ENCODE assay signal across 9 cellular contexts in genomic region chr13:107866666-107867623, GRCh38.
A peak's percentile ranks its signal among the peaks of the same experiment; 100 is the strongest.
DNase-seq lines count a peak whose midpoint lies in the region; ATAC-seq and TF ChIP-seq lines count a peak whose summit lies in the region.
"Had no signal": no experiment of that assay in that cellular context is flagged by ENCODE, and none has a peak within 500 bp of the region (broad histone marks: within the 10 kb centered on the region; RNA-seq: fewer than 3 reads in every experiment).

No MANE protein-coding gene starts in this region.

- no peak for ATAC-seq in left lobe of liver

- no peaks in the 10 kb centered on the region for H3K36me3 Mint-ChIP-seq in mesothelial cell of epicardium
- H3K36me3 Mint-ChIP-seq: memory B cell had no signal

- DNase-seq in GM13976 (ENCODE audit: low spot score): peak; percentile 21
- peak; percentile 71 for DNase-seq in NCI-H226
- peak; percentile 59 for DNase-seq in choroid plexus epithelial cell (ENCODE audit: low read depth)
- peak in 1 of 2 experiments; percentile 50 for DNase-seq in mesothelial cell of epicardium (ENCODE audit: low spot score in 2 of 2, unreplicated experiment in 2 of 2)
- no peak for DNase-seq in T-helper 2 cell
- no peak for DNase-seq in left lobe of liver (ENCODE audit: low spot score)
- no peak for DNase-seq in activated CD8-positive, alpha-beta memory T cell treated with anti-CD3 and anti-CD28 coated beads for 24 hours
- DNase-seq in stimulated activated CD4-positive, alpha-beta T cell treated with anti-CD3 and anti-CD28 coated beads, Interleukin-4, amount 100 ng/mL, for 4 hours: no peak

- peaks cover 81% of the 10 kb centered on the region for H3K27me3 Mint-ChIP-seq in mesothelial cell of epicardium (ENCODE audit: low read depth)

- H3K27ac Mint-ChIP-seq in mesothelial cell of epicardium: no peak overlapping the region
- H3K27ac Mint-ChIP-seq: memory B cell had no signal

- peaks cover 18% of the 10 kb centered on the region for H3K4me1 Mint-ChIP-seq in mesothelial cell of epicardium

- TF ChIP-seq CTCF in GM13976 (IDR thresholded peaks at IDR 0.05; ENCODE audit: borderline replicate concordance, control extremely low read depth, extremely low read depth, insufficient read depth, missing control alignments) (no peak), choroid plexus epithelial cell (conservative IDR thresholded peaks at IDR 0.05; ENCODE audit: low read depth, low read length) (no peak), mesothelial cell of epicardium (IDR thresholded peaks at IDR 0.05; ENCODE audit: unreplicated experiment) (no peak)

- peak overlapping the region; percentile 81 for H3K4me3 ChIP-seq in choroid plexus epithelial cell (ENCODE audit: low read depth, low read length)

- no peaks in the 10 kb centered on the region for H3K9me3 Mint-ChIP-seq in mesothelial cell of epicardium

- in situ Hi-C loops in GM13976 (cut with MboI; ENCODE audit: low sequenced_read_pairs, unreplicated experiment): no loop called here

- peak overlapping the region; percentile 88 for H3K4me3 Mint-ChIP-seq in mesothelial cell of epicardium
- H3K4me3 Mint-ChIP-seq: memory B cell had no signal

Comparison
In these comparisons a context has a peak if more than half of its experiments do, and no peak if none do; other contexts are left out.
1. DNase-seq: peak in GM13976 (single experiment), NCI-H226 (single experiment) and choroid plexus epithelial cell (single experiment); none in T-helper 2 cell (0 of 5), left lobe of liver (single experiment), activated CD8-positive, alpha-beta memory T cell treated with anti-CD3 and anti-CD28 coated beads for 24 hours (single experiment) and stimulated activated CD4-positive, alpha-beta T cell treated with anti-CD3 and anti-CD28 coated beads, Interleukin-4, amount 100 ng/mL, for 4 hours (0 of 2).